8 cellular contexts compared by ENCODE assay signal in genomic region chr22:42648017-42648367, GRCh38. TPM values are rescaled to one million over a fixed set of nuclear protein-coding genes. Genes with fewer than 3 reads are reported as not detected.
DNase-seq lines count a peak whose midpoint lies in the region; ATAC-seq, FAIRE-seq and TF ChIP-seq lines count a peak whose summit lies in the region.

No MANE protein-coding gene starts in this region.

- no peak for ATAC-seq in activated CD8-positive, alpha-beta memory T cell treated with anti-CD3 and anti-CD28 coated beads, Interleukin-2, amount 10 ng/mL, durations not matched to agents 7 days and 5 days
- no peak for ATAC-seq in HG03378 (IDR thresholded peaks at IDR 0.05; ENCODE audit: unreplicated experiment)

- DNase-seq in activated CD8-positive, alpha-beta memory T cell treated with anti-CD3 and anti-CD28 coated beads, Interleukin-2, amount 10 ng/mL, durations not matched to agents 7 days and 5 days = no peak
- DNase-seq in activated CD8-positive, alpha-beta memory T cell treated with anti-CD3 and anti-CD28 coated beads, Interleukin-2, amount 50 U/mL, for 4 hours = no peak
- DNase-seq in astrocyte (ENCODE audit: low read depth) (no peak), thyroid gland (no peak), NCI-H526 (lab: John Stamatoyannopoulos, UW) (no peak), HK-2 (ENCODE audit: unreplicated experiment) (no peak)

- H3K36me3 ChIP-seq in astrocyte (ENCODE audit: insufficient read depth, low read length) (no peaks in the 10 kb centered on the region), liver (ENCODE audit: control insufficient read depth in 4 of 4, insufficient read depth in 3 of 4, low read depth in 1 of 4, low read length in 3 of 4) (no peaks in the 10 kb centered on the region), thyroid gland (no peaks in the 10 kb centered on the region)

- H3K4me3 ChIP-seq in astrocyte (ENCODE audit: insufficient read depth, low read depth, low read length) = peak overlapping the region; percentile 99
- H3K4me3 ChIP-seq in liver (ENCODE audit: low read depth in 1 of 3, low read length in 3 of 3) = peak overlapping the region; percentile 95 to 99 (median 96)
- peak overlapping the region in 2 of 3 donors; percentile 80 to 92 for H3K4me3 ChIP-seq in thyroid gland (replicated peaks in 1 of 3)

- no peak for TF ChIP-seq RAD21 in liver (IDR thresholded peaks at IDR 0.05)

- no peak for FAIRE-seq in astrocyte (lab: Jason Lieb, UNC)

- H3K9me3 ChIP-seq in astrocyte (ENCODE audit: insufficient read depth, low read depth, low read length) (no peaks in the 10 kb centered on the region), liver (ENCODE audit: control insufficient read depth in 4 of 4, low read length in 3 of 4) (no peaks in the 10 kb centered on the region), thyroid gland (no peaks in the 10 kb centered on the region)

- H3K27ac ChIP-seq in astrocyte (ENCODE audit: low read depth, low read length) = no peak overlapping the region
- H3K27ac ChIP-seq in liver (ENCODE audit: low read depth in 1 of 2, low read length in 2 of 2) = peak overlapping the region; percentile 94 to 96
- H3K27ac ChIP-seq in thyroid gland = peak overlapping the region; percentile 2 to 96 (median 91)

- peaks cover 2% of the 10 kb centered on the region for H3K27me3 Mint-ChIP-seq in activated CD8-positive, alpha-beta memory T cell treated with anti-CD3 and anti-CD28 coated beads, Interleukin-2, amount 10 ng/mL, durations not matched to agents 7 days and 5 days
- no peaks in the 10 kb centered on the region for H3K27me3 Mint-ChIP-seq in astrocyte (ENCODE audit: low read depth, unreplicated experiment)

- H3K4me2 ChIP-seq in astrocyte (ENCODE audit: low read length) = peak overlapping the region; percentile 100

- H3K36me3 Mint-ChIP-seq in activated CD8-positive, alpha-beta memory T cell treated with anti-CD3 and anti-CD28 coated beads, Interleukin-2, amount 10 ng/mL, durations not matched to agents 7 days and 5 days = peaks cover 2% of the 10 kb centered on the region
- H3K36me3 Mint-ChIP-seq in astrocyte (ENCODE audit: low read depth, unreplicated experiment) = no peaks in the 10 kb centered on the region

- no peak for TF ChIP-seq CTCF in astrocyte (IDR thresholded peaks at IDR 0.05; ENCODE audit: insufficient read depth, low read depth, low read length)
- no peak for TF ChIP-seq CTCF in liver (IDR thresholded peaks at IDR 0.05; ENCODE audit: low read depth, low read length, missing input control)
- TF ChIP-seq CTCF in thyroid gland (IDR thresholded peaks at IDR 0.05) = no peak

- H4K20me1 ChIP-seq in astrocyte (ENCODE audit: insufficient read depth, low read length) = peaks cover 57% of the 10 kb centered on the region

- H3K9ac ChIP-seq in astrocyte (ENCODE audit: low read length) = peak overlapping the region; percentile 98
- H3K9ac ChIP-seq in liver (ENCODE audit: low read depth in 1 of 2, low read length in 2 of 2) = no peak overlapping the region

- H2AFZ ChIP-seq in astrocyte (ENCODE audit: low read depth, low read length) = no peak overlapping the region

- no peaks in the 10 kb centered on the region for H3K9me3 Mint-ChIP-seq in activated CD8-positive, alpha-beta memory T cell treated with anti-CD3 and anti-CD28 coated beads, Interleukin-2, amount 10 ng/mL, durations not matched to agents 7 days and 5 days (ENCODE audit: low read depth)
- no peaks in the 10 kb centered on the region for H3K9me3 Mint-ChIP-seq in astrocyte (ENCODE audit: unreplicated experiment)

- 48% methylated on average over 4 of the region's 4 CpGs for WGBS in liver
- 70 to 73% methylated on average over 2 to 3 of the region's 4 CpGs for WGBS in thyroid gland, 2 donors

- intact Hi-C loops in thyroid gland (cut with DNase I) = no loop called here

- H3K79me2 ChIP-seq in astrocyte (ENCODE audit: insufficient read depth, low read length) = peaks cover 65% of the 10 kb centered on the region

- no peak for TF ChIP-seq POLR2A in thyroid gland (IDR thresholded peaks at IDR 0.05)

- CTCF ChIA-PET in activated CD8-positive, alpha-beta memory T cell treated with anti-CD3 and anti-CD28 coated beads, Interleukin-2, amount 10 ng/mL, durations not matched to agents 7 days and 5 days (lab: Charles Lee) = interaction anchor here (1.4 kb wide), 1 partner anchor 26 kb away, joined by 4 read pairs; no protein-coding TSS in a partner anchor

- H3K27ac Mint-ChIP-seq in activated CD8-positive, alpha-beta memory T cell treated with anti-CD3 and anti-CD28 coated beads, Interleukin-2, amount 10 ng/mL, durations not matched to agents 7 days and 5 days = peak overlapping the region; percentile 98
- peak overlapping the region; percentile 66 for H3K27ac Mint-ChIP-seq in astrocyte (ENCODE audit: unreplicated experiment)

- peaks cover 15% of the 10 kb centered on the region for H3K4me1 Mint-ChIP-seq in activated CD8-positive, alpha-beta memory T cell treated with anti-CD3 and anti-CD28 coated beads, Interleukin-2, amount 10 ng/mL, durations not matched to agents 7 days and 5 days
- H3K4me1 Mint-ChIP-seq in astrocyte (ENCODE audit: low read depth, unreplicated experiment) = peaks cover 29% of the 10 kb centered on the region

- H3K4me3 Mint-ChIP-seq in activated CD8-positive, alpha-beta memory T cell treated with anti-CD3 and anti-CD28 coated beads, Interleukin-2, amount 10 ng/mL, durations not matched to agents 7 days and 5 days = peak overlapping the region; percentile 100
- H3K4me3 Mint-ChIP-seq in astrocyte (ENCODE audit: unreplicated experiment) = peak overlapping the region; percentile 95

- H3K27me3 ChIP-seq in astrocyte (ENCODE audit: insufficient read depth, low read length) = no peaks in the 10 kb centered on the region
- no peaks in the 10 kb centered on the region for H3K27me3 ChIP-seq in liver (ENCODE audit: control insufficient read depth in 4 of 4, insufficient read depth in 4 of 4, low read length in 3 of 4)
- no peaks in the 10 kb centered on the region for H3K27me3 ChIP-seq in thyroid gland

- peaks cover 39% of the 10 kb centered on the region for H3K4me1 ChIP-seq in astrocyte (ENCODE audit: insufficient read depth, low read length)
- H3K4me1 ChIP-seq in liver (ENCODE audit: control insufficient read depth in 4 of 4, insufficient read depth in 4 of 4, low read length in 3 of 4) = peaks cover 40 to 68% (median 56%) of the 10 kb centered on the region in 4 donors
- H3K4me1 ChIP-seq in thyroid gland = peaks cover 54 to 59% of the 10 kb centered on the region in 2 donors

TF ChIP-seq in liver, 16 proteins besides CTCF, POLR2A, EP300 and RAD21:
- no peak for TF ChIP-seq ZBTB33 (IDR thresholded peaks at IDR 0.05)
- no peak for TF ChIP-seq HNF4G (IDR thresholded peaks at IDR 0.05)
- TF ChIP-seq GABPA (IDR thresholded peaks at IDR 0.05 in 1 of 2, conservative IDR thresholded peaks at IDR 0.05 in 1 of 2) = no peak
- no peak for TF ChIP-seq FOXA2 (IDR thresholded peaks at IDR 0.05)
- TF ChIP-seq HNF4A (conservative IDR thresholded peaks at IDR 0.05) = no peak
- no peak for TF ChIP-seq EGR1 (IDR thresholded peaks at IDR 0.05; ENCODE audit: low read depth in 2 of 2)
- TF ChIP-seq FOXA1 (IDR thresholded peaks at IDR 0.05) = no peak
- no peak for TF ChIP-seq ATF3 (IDR thresholded peaks at IDR 0.05)
- TF ChIP-seq YY1 (IDR thresholded peaks at IDR 0.05) = no peak
- no peak for TF ChIP-seq MAX (IDR thresholded peaks at IDR 0.05)
- TF ChIP-seq SP1 (IDR thresholded peaks at IDR 0.05) = no peak
TF ChIP-seq in liver: peak in this region for 0.

RNA-seq across cellular contexts. Expression of gene CYB5R3, which starts 1.2 kb away (rescaled TPM):
- 10 to 100 TPM; 66.2 to 66.8 TPM for total RNA-seq in activated CD8-positive, alpha-beta memory T cell treated with anti-CD3 and anti-CD28 coated beads, Interleukin-2, amount 10 ng/mL, durations not matched to agents 7 days and 5 days
- total RNA-seq in astrocyte = 181 and 198 TPM in 2 replicates
- total RNA-seq in liver = 10 to 100 TPM; 49.4 to 71.1 TPM
- 100 to 1,000 TPM; 197 to 210 TPM for polyA plus RNA-seq in liver
- 100 to 1,000 TPM in 1 of 4 donors, 10 to 100 TPM in 3; 52.6 to 120 (median 75.5) TPM for total RNA-seq in thyroid gland

RNA-seq across cellular contexts. Expression of gene ATP5MGL, which starts 7.6 kb away (rescaled TPM):
- total RNA-seq in activated CD8-positive, alpha-beta memory T cell treated with anti-CD3 and anti-CD28 coated beads, Interleukin-2, amount 10 ng/mL, durations not matched to agents 7 days and 5 days = 1 to 10 TPM in 1 of 2 experiments, under 1 TPM in 1; 0.68 to 1.0 TPM
- total RNA-seq in astrocyte (0.48 and 0.50 TPM in 2 replicates), liver (under 1 TPM in 1 of 2 donors, not detected in 1; 0.84 TPM), thyroid gland (not detected)
- polyA plus RNA-seq in liver = 1 to 10 TPM in 1 of 2 donors, not detected in 1; 1.1 TPM

RNA-seq across cellular contexts. Expression of gene POLDIP3, which starts 33.3 kb away (rescaled TPM):
- 10 to 100 TPM; 81.8 to 82.7 TPM for total RNA-seq in activated CD8-positive, alpha-beta memory T cell treated with anti-CD3 and anti-CD28 coated beads, Interleukin-2, amount 10 ng/mL, durations not matched to agents 7 days and 5 days
- 57.1 and 60.3 TPM in 2 replicates for total RNA-seq in astrocyte
- 10 to 100 TPM; 18.1 to 22.5 TPM for total RNA-seq in liver
- 10 to 100 TPM; 14.6 to 18.0 TPM for polyA plus RNA-seq in liver
- total RNA-seq in thyroid gland = 10 to 100 TPM; 46.1 to 55.4 (median 49.8) TPM
